7 cellular contexts compared by ENCODE assay signal in genomic region chr1:27122652-27123051, GRCh38. TPM values are rescaled to one million over a fixed set of nuclear protein-coding genes. Genes with fewer than 3 reads are reported as not detected.
A peak's percentile ranks its signal among the peaks of the same experiment; 100 is the strongest.
DNase-seq lines count a peak whose midpoint lies in the region; TF ChIP-seq lines count a peak whose summit lies in the region.

No MANE protein-coding gene starts in this region.

- H3K27ac ChIP-seq in HUES48 (ENCODE audit: low read depth, low read length): peak overlapping the region; percentile 36
- H3K27ac ChIP-seq in left ventricle myocardium inferior (replicated peaks): peak overlapping the region; percentile 69
- H3K27ac ChIP-seq in smooth muscle cell (ENCODE audit: low read depth): peak overlapping the region; percentile 78

- H3F3A ChIP-seq in smooth muscle cell (ENCODE audit: low read depth): peaks cover 32% of the 10 kb centered on the region

- peaks cover 57% of the 10 kb centered on the region for H3K79me2 ChIP-seq in smooth muscle cell (ENCODE audit: low read depth)

- intact Hi-C loops in left ventricle myocardium inferior (cut with micrococcal nuclease): no loop called here

- H3K27me3 ChIP-seq in HUES48 (ENCODE audit: control insufficient read depth, insufficient read depth, low read length) (no peaks in the 10 kb centered on the region), adipocyte (replicated peaks; ENCODE audit: control insufficient read depth, insufficient read depth, low read length) (no peaks in the 10 kb centered on the region), left ventricle myocardium inferior (ENCODE audit: low read depth) (no peaks in the 10 kb centered on the region), smooth muscle cell (ENCODE audit: low read depth) (no peaks in the 10 kb centered on the region)

- H3K4me3 ChIP-seq in HUES48 (ENCODE audit: low read depth, low read length) (no peak overlapping the region), adipocyte (ENCODE audit: low read length) (peak overlapping the region; percentile 32), left ventricle myocardium inferior (no peak overlapping the region), smooth muscle cell (no peak overlapping the region)

- H3K9me3 ChIP-seq in HUES48 (ENCODE audit: control insufficient read depth, insufficient read depth, low read length) (no peaks in the 10 kb centered on the region), adipocyte (ENCODE audit: control insufficient read depth, low read length) (no peaks in the 10 kb centered on the region), left ventricle myocardium inferior (replicated peaks) (no peaks in the 10 kb centered on the region), smooth muscle cell (replicated peaks; ENCODE audit: low read depth) (no peaks in the 10 kb centered on the region)

- H2AFZ ChIP-seq in smooth muscle cell (ENCODE audit: low read depth): no peak overlapping the region

- H3K4me2 ChIP-seq in smooth muscle cell: peak overlapping the region; percentile 26

- no peaks in the 10 kb centered on the region for H3K36me3 ChIP-seq in HUES48 (ENCODE audit: control insufficient read depth, insufficient read depth, low read length)
- peaks cover 4% of the 10 kb centered on the region for H3K36me3 ChIP-seq in adipocyte (ENCODE audit: control insufficient read depth, insufficient read depth, low read length, severe bottlenecking)
- no peaks in the 10 kb centered on the region for H3K36me3 ChIP-seq in left ventricle myocardium inferior
- H3K36me3 ChIP-seq in smooth muscle cell (ENCODE audit: low read depth): no peaks in the 10 kb centered on the region

- TF ChIP-seq CTCF in left ventricle myocardium inferior (IDR thresholded peaks at IDR 0.05; ENCODE audit: borderline replicate concordance) (no peak), smooth muscle cell (IDR thresholded peaks at IDR 0.05; ENCODE audit: borderline replicate concordance, insufficient read depth, poor library complexity, severe bottlenecking) (no peak)

- peaks cover 13% of the 10 kb centered on the region for H4K20me1 ChIP-seq in smooth muscle cell (ENCODE audit: low read depth)

- DNase-seq in adipocyte (ENCODE audit: low read depth): peak; percentile 75
- peak; percentile 42 for DNase-seq in left ventricle myocardium inferior
- DNase-seq in smooth muscle cell (lab: John Stamatoyannopoulos, UW; ENCODE audit: unreplicated experiment): peak; percentile 25
- DNase-seq in cortex of kidney (lab: John Stamatoyannopoulos, UW): no peak
- DNase-seq in activated T-cell treated with anti-CD3 and anti-CD28 coated beads, Interleukin-2, amount 50 U/mL, for 1 hour: no peak
- DNase-seq in NCI-H1105 (lab: John Stamatoyannopoulos, UW): no peak

- H3K4me1 ChIP-seq in HUES48 (ENCODE audit: control insufficient read depth, insufficient read depth, low read length) (0 out of 2 replicates have a peak, but pooled peaks cover 7% of the 10 kb centered on the region), adipocyte (ENCODE audit: control insufficient read depth, insufficient read depth, low read length) (peaks cover 54% of the 10 kb centered on the region), left ventricle myocardium inferior (peaks cover 56% of the 10 kb centered on the region), smooth muscle cell (ENCODE audit: low read depth) (peaks cover 42% of the 10 kb centered on the region)

- H3K9ac ChIP-seq in HUES48 (ENCODE audit: low read depth, low read length) (no peak overlapping the region), adipocyte (ENCODE audit: low read length) (peak overlapping the region; percentile 47), smooth muscle cell (ENCODE audit: low read depth) (no peak overlapping the region)

- WGBS in smooth muscle cell (ENCODE audit: low lambda C conversion rate): 30% methylated on average over 4 of the region's 4 CpGs

RNA-seq across cellular contexts. Expression of gene SLC9A1, which starts 32.3 kb away (rescaled TPM):
- 19.5 TPM for total RNA-seq in left ventricle myocardium inferior
- 16.5 and 20.7 TPM in 2 replicates for total RNA-seq in smooth muscle cell
- polyA plus RNA-seq in smooth muscle cell: 37.4 and 59.5 TPM in 2 replicates

Comparison
In these comparisons a context has a peak if more than half of its experiments do, and no peak if none do; other contexts are left out.
1. DNase-seq: peak in adipocyte (single experiment), left ventricle myocardium inferior (single experiment) and smooth muscle cell (single experiment); none in cortex of kidney (single experiment), activated T-cell treated with anti-CD3 and anti-CD28 coated beads, Interleukin-2, amount 50 U/mL, for 1 hour (single experiment) and NCI-H1105 (single experiment).
2. Peak in every context shown above with its lines, with median percentiles within 50 percentile points of each other: H3K27ac ChIP-seq.